ENCODE assay signal across 1 cellular context in genomic region chr20:23434521-23435313, GRCh38.
TF ChIP-seq lines count a peak whose summit lies in the region.

No MANE protein-coding gene starts in this region.

TF ChIP-seq in HepG2, 621 proteins besides CTCF, POLR2A, EP300 and RAD21 (continued from another document):
- no peak for TF ChIP-seq ZZZ3 (CRISPR knock-in tag; IDR thresholded peaks at IDR 0.05; ENCODE audit: borderline replicate concordance)
- TF ChIP-seq E2F1 (CRISPR knock-in tag; IDR thresholded peaks at IDR 0.05) = no peak
- TF ChIP-seq ZNF501 (CRISPR knock-in tag; IDR thresholded peaks at IDR 0.05) = peak; percentile 49; the same call in 1 of the 2 replicates
- TF ChIP-seq ELF3 (CRISPR knock-in tag; IDR thresholded peaks at IDR 0.05) = no peak
- TF ChIP-seq SCMH1 (CRISPR knock-in tag; IDR thresholded peaks at IDR 0.05; ENCODE audit: borderline replicate concordance) = no peak
- TF ChIP-seq ZNF232 (CRISPR knock-in tag; IDR thresholded peaks at IDR 0.05; ENCODE audit: borderline replicate concordance) = no peak
- TF ChIP-seq, protein P1, sequence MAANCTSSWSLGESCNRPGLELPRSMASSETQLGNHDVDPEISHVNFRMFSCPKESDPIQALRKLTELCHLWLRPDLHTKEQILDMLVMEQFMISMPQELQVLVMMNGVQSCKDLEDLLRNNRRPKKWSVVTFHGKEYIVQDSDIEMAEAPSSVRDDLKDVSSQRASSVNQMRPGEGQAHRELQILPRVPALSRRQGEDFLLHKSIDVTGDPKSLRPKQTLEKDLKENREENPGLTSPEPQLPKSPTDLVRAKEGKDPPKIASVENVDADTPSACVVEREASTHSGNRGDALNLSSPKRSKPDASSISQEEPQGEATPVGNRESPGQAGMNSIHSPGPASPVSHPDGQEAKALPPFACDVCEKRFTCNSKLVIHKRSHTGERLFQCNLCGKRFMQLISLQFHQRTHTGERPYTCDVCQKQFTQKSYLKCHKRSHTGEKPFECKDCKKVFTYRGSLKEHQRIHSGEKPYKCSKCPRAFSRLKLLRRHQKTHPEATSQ (CRISPR knock-in tag; IDR thresholded peaks at IDR 0.05; ENCODE audit: borderline replicate concordance) = no peak
- TF ChIP-seq MAFF (IDR thresholded peaks at IDR 0.05; ENCODE audit: low read depth, low read length) = no peak
- no peak for TF ChIP-seq SP2 (CRISPR knock-in tag; IDR thresholded peaks at IDR 0.05)
- TF ChIP-seq ZNF841 (CRISPR knock-in tag; IDR thresholded peaks at IDR 0.05; ENCODE audit: borderline replicate concordance) = no peak
